In genomic region chr11:47686704-47687103, GRCh38 we compare ENCODE assay signal across 2 cellular contexts. TPM values are rescaled to one million over a fixed set of nuclear protein-coding genes. Genes with fewer than 3 reads are reported as not detected.
"Had no signal": no experiment of that assay in that cellular context is flagged by ENCODE, and none has a peak within 500 bp of the region (broad histone marks: within the 10 kb centered on the region; RNA-seq: fewer than 3 reads in every experiment).

No MANE protein-coding gene starts in this region.

RNA-seq across cellular contexts. Expression of gene AGBL2, which starts 28.5 kb away (rescaled TPM):
- total RNA-seq: gastrocnemius medialis, glomerular endothelial cell had no signal
